ENCODE assay signal across 24 cellular contexts in genomic region chr7:64685091-64685490, GRCh38. TPM values are rescaled to one million over a fixed set of nuclear protein-coding genes. Genes with fewer than 3 reads are reported as not detected.
DNase-seq lines count a peak whose midpoint lies in the region; ATAC-seq and TF ChIP-seq lines count a peak whose summit lies in the region.
"Had no signal": no experiment of that assay in that cellular context is flagged by ENCODE, and none has a peak within 500 bp of the region (broad histone marks: within the 10 kb centered on the region; RNA-seq: fewer than 3 reads in every experiment).

No MANE protein-coding gene starts in this region.

- no peak for TF ChIP-seq CTCF in VCaP (conservative IDR thresholded peaks at IDR 0.05)

- H3K27me3 Mint-ChIP-seq in memory B cell = no peaks in the 10 kb centered on the region
- H3K27me3 Mint-ChIP-seq in effector memory CD8-positive, alpha-beta T cell = no peaks in the 10 kb centered on the region
- H3K27me3 Mint-ChIP-seq: activated naive CD4-positive, alpha-beta T cell treated with anti-CD3 and anti-CD28 coated beads, Interleukin-2, amount 50 U/mL, for 24 hours; naive thymus-derived CD4-positive, alpha-beta T cell had no signal

- H3K27me3 ChIP-seq in H7 (ENCODE audit: control insufficient read depth, insufficient read depth, low read length) = no peaks in the 10 kb centered on the region
- H3K27me3 ChIP-seq: pancreas, right atrium auricular region, upper lobe of left lung had no signal

- H3K27ac ChIP-seq in VCaP = peak overlapping the region; percentile 48
- H3K27ac ChIP-seq: pancreas, right atrium auricular region, upper lobe of left lung had no signal

- no peak overlapping the region for H3K4me3 ChIP-seq in H7 (ENCODE audit: insufficient read depth, low read depth, low read length)
- H3K4me3 ChIP-seq: pancreas, right atrium auricular region, upper lobe of left lung had no signal

- H3K9me3 Mint-ChIP-seq in memory B cell = peaks cover 16% of the 10 kb centered on the region
- no peaks in the 10 kb centered on the region for H3K9me3 Mint-ChIP-seq in effector memory CD8-positive, alpha-beta T cell

- peaks cover 10% of the 10 kb centered on the region for H3K36me3 ChIP-seq in H7 (replicated peaks; ENCODE audit: control insufficient read depth, insufficient read depth, low read length)

- H3K4me3 Mint-ChIP-seq in memory B cell = no peak overlapping the region
- H3K4me3 Mint-ChIP-seq in effector memory CD8-positive, alpha-beta T cell = peak overlapping the region in 1 of 2 donors; percentile 56

- DNase-seq in DMS 273 (lab: John Stamatoyannopoulos, UW; ENCODE audit: unreplicated experiment) (peak; percentile 17), DMS 273 treated with DMSO at 0.1 percent for 48 hours (lab: John Stamatoyannopoulos, UW) (no peak), H7 (peak; percentile 7), memory B cell (ENCODE audit: low spot score in 2 of 2) (no peak), NCI-H1417 treated with DMSO at 0.1 percent for 48 hours (lab: John Stamatoyannopoulos, UW) (no peak)
- DNase-seq in effector memory CD8-positive, alpha-beta T cell = no peak
- no peak for DNase-seq in stimulated activated CD4-positive, alpha-beta T cell treated with anti-CD3 and anti-CD28 coated beads, Interleukin-2, amount 100 ng/mL, for 24 hours
- DNase-seq: 8988T; effector CD8-positive, alpha-beta T cell; HCEC 1CT; KBM-7; kidney glomerular epithelial cell; naive thymus-derived CD4-positive, alpha-beta T cell; NCI-H1092; NCI-H1930; NCI-H345; NCI-H82; OCI-M1; pancreas; upper lobe of left lung had no signal

- H3K36me3 Mint-ChIP-seq in memory B cell = peaks cover 12% of the 10 kb centered on the region
- H3K36me3 Mint-ChIP-seq in effector memory CD8-positive, alpha-beta T cell (ENCODE audit: insufficient read depth) = peaks cover 31% of the 10 kb centered on the region

- no peak for ATAC-seq in memory B cell (ENCODE audit: low read depth)
- no peak for ATAC-seq in effector memory CD8-positive, alpha-beta T cell (replicated peaks)
- ATAC-seq: activated CD4-positive, CD25-positive, alpha-beta regulatory T cell treated with anti-CD3 and anti-CD28 coated beads, Interleukin-2, amount 50 U/mL, for 24 hours; naive thymus-derived CD4-positive, alpha-beta T cell; pancreas had no signal

- peaks cover 48% of the 10 kb centered on the region for H3K4me1 Mint-ChIP-seq in memory B cell
- H3K4me1 Mint-ChIP-seq in effector memory CD8-positive, alpha-beta T cell (ENCODE audit: low read depth in 2 of 2) = peaks cover 20 to 46% of the 10 kb centered on the region in 2 donors

- peak overlapping the region; percentile 87 for H3K27ac Mint-ChIP-seq in memory B cell
- H3K27ac Mint-ChIP-seq in effector memory CD8-positive, alpha-beta T cell = peak overlapping the region in 1 of 2 donors; percentile 86

RNA-seq across cellular contexts. Expression of gene ZNF107, which starts 19.2 kb away (rescaled TPM):
- total RNA-seq in H7 (2014; rRNA removed; shearing (Covaris generic)) = not detected in 2 replicates

Comparison
In these comparisons a context has a peak if more than half of its experiments do, and no peak if none do; other contexts are left out.
1. DNase-seq: peak in DMS 273 (single experiment) and H7 (single experiment); none in DMS 273 treated with DMSO at 0.1 percent for 48 hours (single experiment), memory B cell (0 of 2), effector memory CD8-positive, alpha-beta T cell (0 of 3), stimulated activated CD4-positive, alpha-beta T cell treated with anti-CD3 and anti-CD28 coated beads, Interleukin-2, amount 100 ng/mL, for 24 hours (0 of 2) and NCI-H1417 treated with DMSO at 0.1 percent for 48 hours (single experiment).